Comparison of ENCODE assay signal across 23 cellular contexts in the genomic region with DNA sequence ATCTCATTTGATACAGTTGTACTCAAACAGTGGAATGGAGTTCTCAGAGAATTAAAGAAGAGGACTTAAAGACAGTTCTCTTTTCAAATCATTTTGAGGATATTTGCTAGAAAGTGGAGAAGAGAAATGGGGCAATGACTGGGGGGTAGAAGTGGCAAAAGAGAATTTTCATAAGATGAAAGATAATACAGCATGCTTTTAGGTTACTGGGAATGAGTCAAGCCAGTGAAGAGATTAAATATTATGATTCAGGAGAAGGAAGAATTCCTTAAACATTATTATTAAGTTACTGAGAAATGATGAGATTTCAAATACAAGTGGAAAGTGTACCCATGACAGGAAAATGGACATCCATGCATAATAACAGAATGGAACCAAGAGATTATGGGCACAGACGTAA.
"Had no signal": no experiment of that assay in that cellular context is flagged by ENCODE, and none has a peak within 500 bp of the region (broad histone marks: within the 10 kb centered on the region; RNA-seq: fewer than 3 reads in every experiment).

No MANE protein-coding gene starts in this region.

- H3K9me3 Mint-ChIP-seq: activated naive CD8-positive, alpha-beta T cell treated with anti-CD3 and anti-CD28 coated beads for 36 hours; activated T-cell treated with anti-CD3 and anti-CD28 coated beads, Interleukin-2, amount 50 U/mL, for 4 hours; activated T-helper 2 cell treated with anti-CD3 and anti-CD28 coated beads, Interferon-gamma antibody, Interleukin-2, Interleukin-4, amounts not matched to agents 10 μg/mL and 5 μg/mL and 100 μg/mL, durations not matched to agents 14 hours and 24 hours and 36 hours; mesothelial cell of epicardium; naive thymus-derived CD8-positive, alpha-beta T cell; stimulated activated naive CD8-positive, alpha-beta T cell treated with anti-CD3 and anti-CD28 coated beads, Interleukin-15, Interleukin-2, amounts not matched to agents 100 ng/mL and 50 ng/mL, for 24 hours; T-helper 1 cell treated with Interleukin-12 subunit alpha and Interleukin-12 subunit beta and Interleukin-4 antibody, amounts not matched to agents 30 μg/mL and 1 μg/mL, for 36 hours; WTC11 had no signal

- H3K36me3 Mint-ChIP-seq: activated naive CD8-positive, alpha-beta T cell treated with anti-CD3 and anti-CD28 coated beads for 36 hours; mesothelial cell of epicardium; naive thymus-derived CD8-positive, alpha-beta T cell; WTC11 had no signal

- H3K4me1 Mint-ChIP-seq: activated CD4-positive, alpha-beta T cell treated with anti-CD3 and anti-CD28 coated beads for 36 hours; activated naive CD8-positive, alpha-beta T cell treated with anti-CD3 and anti-CD28 coated beads for 36 hours; naive thymus-derived CD8-positive, alpha-beta T cell had no signal

- H3K27ac ChIP-seq: epithelial cell of prostate, left lung, sigmoid colon, tibial nerve had no signal

- H3K4me3 Mint-ChIP-seq: activated CD4-positive, alpha-beta T cell treated with anti-CD3 and anti-CD28 coated beads for 36 hours; activated naive CD8-positive, alpha-beta T cell treated with anti-CD3 and anti-CD28 coated beads for 36 hours; activated T-cell treated with anti-CD3 and anti-CD28 coated beads, Interleukin-2, amount 50 U/mL, for 4 hours; mesothelial cell of epicardium; naive thymus-derived CD8-positive, alpha-beta T cell; stimulated activated naive CD8-positive, alpha-beta T cell treated with anti-CD3 and anti-CD28 coated beads, Interleukin-15, Interleukin-2, amounts not matched to agents 100 ng/mL and 50 ng/mL, for 24 hours; T-helper 1 cell treated with Interleukin-12 subunit alpha and Interleukin-12 subunit beta and Interleukin-4 antibody, amounts not matched to agents 30 μg/mL and 1 μg/mL, for 36 hours; WTC11 had no signal

- H3K4me3 ChIP-seq: left lung, lung, sigmoid colon, tibial nerve had no signal

- H3K4me1 ChIP-seq: left lung, tibial nerve had no signal

- H3K36me3 ChIP-seq: left lung, sigmoid colon, tibial nerve had no signal

- H3K27me3 ChIP-seq: left lung, sigmoid colon, tibial nerve had no signal

- DNase-seq: activated CD4-positive, alpha-beta T cell treated with anti-CD3 and anti-CD28 coated beads for 36 hours; activated CD4-positive, alpha-beta T cell treated with anti-CD3 and anti-CD28 coated beads, Interleukin-2, amount 50 U/mL, for 4 hours; activated CD8-positive, alpha-beta memory T cell treated with anti-CD3 and anti-CD28 coated beads, Interleukin-2, amount 50 U/mL, for 48 hours; activated naive CD4-positive, alpha-beta T cell treated with Interleukin-2 at 50 U/mL for 16 hours; activated naive CD8-positive, alpha-beta T cell treated with anti-CD3 and anti-CD28 coated beads for 36 hours; activated T-cell treated with anti-CD3 and anti-CD28 coated beads, Interleukin-2, amount 50 U/mL, for 4 hours; amniotic stem cell; foreskin fibroblast; kidney glomerular epithelial cell; left lung; naive thymus-derived CD8-positive, alpha-beta T cell; retina; sigmoid colon; T1000 had no signal

- H3K27me3 Mint-ChIP-seq: progenitor cell of endocrine pancreas; stimulated activated naive CD8-positive, alpha-beta T cell treated with anti-CD3 and anti-CD28 coated beads, Interleukin-15, Interleukin-2, amounts not matched to agents 100 ng/mL and 50 ng/mL, for 24 hours had no signal

- H3K9me3 ChIP-seq: left lung, sigmoid colon, tibial nerve had no signal

- H3K27ac Mint-ChIP-seq: activated CD4-positive, alpha-beta T cell treated with anti-CD3 and anti-CD28 coated beads for 36 hours; activated naive CD8-positive, alpha-beta T cell treated with anti-CD3 and anti-CD28 coated beads for 36 hours; activated T-helper 2 cell treated with anti-CD3 and anti-CD28 coated beads, Interferon-gamma antibody, Interleukin-2, Interleukin-4, amounts not matched to agents 10 μg/mL and 5 μg/mL and 100 μg/mL, durations not matched to agents 14 hours and 24 hours and 36 hours; progenitor cell of endocrine pancreas; stimulated activated naive CD8-positive, alpha-beta T cell treated with anti-CD3 and anti-CD28 coated beads, Interleukin-15, Interleukin-2, amounts not matched to agents 100 ng/mL and 50 ng/mL, for 24 hours; T-helper 1 cell treated with Interleukin-12 subunit alpha and Interleukin-12 subunit beta and Interleukin-4 antibody, amounts not matched to agents 30 μg/mL and 1 μg/mL, for 36 hours; WTC11 had no signal
